In genomic region chr6:143286280-143286795, GRCh38 we compare ENCODE assay signal across 17 cellular contexts.
DNase-seq lines count a peak whose midpoint lies in the region; ATAC-seq, FAIRE-seq and TF ChIP-seq lines count a peak whose summit lies in the region.
"Had no signal": no experiment of that assay in that cellular context is flagged by ENCODE, and none has a peak within 500 bp of the region (broad histone marks: within the 10 kb centered on the region; RNA-seq: fewer than 3 reads in every experiment).

No MANE protein-coding gene starts in this region.

- no peaks in the 10 kb centered on the region for H4K20me1 ChIP-seq in endothelial cell of umbilical vein (replicated peaks; ENCODE audit: control insufficient read depth, extremely low read depth, insufficient read depth, low read length)

- FAIRE-seq in endothelial cell of umbilical vein (lab: Jason Lieb, UNC), result no peak

- no peaks in the 10 kb centered on the region for H3K27me3 Mint-ChIP-seq in mesothelial cell of epicardium (ENCODE audit: low read depth)
- H3K27me3 Mint-ChIP-seq: B cell had no signal

- H3K4me3 ChIP-seq in RWPE2 (ENCODE audit: severe bottlenecking) (no peak overlapping the region), endothelial cell of umbilical vein (replicated peaks in 1 of 3; ENCODE audit: insufficient read depth in 1 of 3, low read depth in 1 of 3, low read length in 3 of 3) (no peak overlapping the region)
- H3K4me3 ChIP-seq: breast epithelium, upper lobe of left lung had no signal

- intact Hi-C loops in endothelial cell of umbilical vein (cut with micrococcal nuclease), result no loop called here

- H3K4me1 ChIP-seq in RWPE2 (ENCODE audit: insufficient read depth, poor library complexity, severe bottlenecking), result peaks cover 23% of the 10 kb centered on the region
- peaks cover 5% of the 10 kb centered on the region for H3K4me1 ChIP-seq in endothelial cell of umbilical vein (ENCODE audit: control insufficient read depth, extremely low read depth, insufficient read depth, low read length)
- H3K4me1 ChIP-seq: breast epithelium had no signal

- ATAC-seq in RWPE2 (ENCODE audit: low read depth), result peak; percentile 92
- ATAC-seq in HG02571 (IDR thresholded peaks at IDR 0.05; ENCODE audit: unreplicated experiment), result no peak
- no peak for ATAC-seq in HG03175 (IDR thresholded peaks at IDR 0.05; ENCODE audit: unreplicated experiment)
- ATAC-seq: natural killer cell, sciatic nerve had no signal

- H3K9me1 ChIP-seq in endothelial cell of umbilical vein (replicated peaks; ENCODE audit: control insufficient read depth, extremely low read depth, insufficient read depth, low read length), result no peaks in the 10 kb centered on the region

- H3K4me2 ChIP-seq in endothelial cell of umbilical vein (ENCODE audit: insufficient read depth, low read length), result no peak overlapping the region

- H3K36me3 ChIP-seq in RWPE2 (ENCODE audit: low read depth), result peaks cover 11% of the 10 kb centered on the region
- H3K36me3 ChIP-seq in endothelial cell of umbilical vein (ENCODE audit: control insufficient read depth in 2 of 2, extremely low read depth in 1 of 2, insufficient read depth in 2 of 2, low read length in 2 of 2), result no peaks in the 10 kb centered on the region
- H3K36me3 ChIP-seq: breast epithelium, upper lobe of left lung had no signal

- no peak for TF ChIP-seq POLR2A in endothelial cell of umbilical vein (IDR thresholded peaks at IDR 0.05; ENCODE audit: low read depth, low read length)

- peaks cover 15% of the 10 kb centered on the region for H3K4me1 Mint-ChIP-seq in mesothelial cell of epicardium
- H3K4me1 Mint-ChIP-seq: B cell, natural killer cell had no signal

- DNase-seq in EH (ENCODE audit: low read depth) (peak; percentile 33), RWPE2 (ENCODE audit: low spot score) (peak; percentile 67), endothelial cell of umbilical vein (ENCODE audit: low read depth, low spot score) (peak; percentile 92), mesothelial cell of epicardium (ENCODE audit: low spot score in 2 of 2, unreplicated experiment in 2 of 2) (no peak), NCI-H526 (lab: John Stamatoyannopoulos, UW) (no peak)
- DNase-seq in activated naive CD4-positive, alpha-beta T cell treated with Interleukin-2 at 50 U/mL for 16 hours, result no peak
- DNase-seq: activated effector memory CD4-positive, alpha-beta T cell treated with Interleukin-2 at 50 U/mL for 16 hours; Karpas-422; natural killer cell; NCI-H510A; stimulated activated CD4-positive, alpha-beta T cell treated with anti-CD3 and anti-CD28 coated beads, Interleukin-4, amount 100 ng/mL, for 4 hours; upper lobe of left lung had no signal

- no peak overlapping the region for H3K9ac ChIP-seq in endothelial cell of umbilical vein (replicated peaks; ENCODE audit: extremely low read depth, insufficient read depth, low read length)

- H3K79me2 ChIP-seq in endothelial cell of umbilical vein (ENCODE audit: control insufficient read depth, insufficient read depth, low read length), result no peaks in the 10 kb centered on the region

- H3K27me3 ChIP-seq in RWPE2 (ENCODE audit: insufficient read depth, poor library complexity, severe bottlenecking) (no peaks in the 10 kb centered on the region), endothelial cell of umbilical vein (ENCODE audit: control insufficient read depth in 2 of 2, insufficient read depth in 2 of 2, low read length in 2 of 2) (no peaks in the 10 kb centered on the region)
- H3K27me3 ChIP-seq: breast epithelium, upper lobe of left lung had no signal

- H3K27ac ChIP-seq in RWPE2 (ENCODE audit: poor library complexity, severe bottlenecking) (peak overlapping the region; percentile 90), endothelial cell of umbilical vein (ENCODE audit: insufficient read depth, low read depth, low read length) (peak overlapping the region; percentile 32)
- H3K27ac ChIP-seq: upper lobe of left lung had no signal

- H3K9me3 Mint-ChIP-seq in mesothelial cell of epicardium, result no peaks in the 10 kb centered on the region
- H3K9me3 Mint-ChIP-seq: natural killer cell had no signal

- no TSS peak for BruUV-seq in endothelial cell of umbilical vein (replicated peaks; lab: Mats Ljungman, UMichigan)

- no peak overlapping the region for H3K4me3 Mint-ChIP-seq in mesothelial cell of epicardium
- H3K4me3 Mint-ChIP-seq: B cell, natural killer cell had no signal

- dilution Hi-C loops in endothelial cell of umbilical vein (cut with MboI; ENCODE audit: extremely low pct_ligation_motif_present, low sequenced_read_pairs), result no loop called here

- H3K36me3 Mint-ChIP-seq in mesothelial cell of epicardium, result peaks cover 3% of the 10 kb centered on the region
- H3K36me3 Mint-ChIP-seq: natural killer cell had no signal

- TF ChIP-seq CTCF in RWPE2 (IDR thresholded peaks at IDR 0.05; ENCODE audit: poor library complexity, severe bottlenecking), result no peak
- no peak for TF ChIP-seq CTCF in endothelial cell of umbilical vein (IDR thresholded peaks at IDR 0.05; ENCODE audit: extremely low read depth in 1 of 2, insufficient read depth in 1 of 2, low read depth in 1 of 2, low read length in 2 of 2)
- TF ChIP-seq CTCF in mesothelial cell of epicardium (IDR thresholded peaks at IDR 0.05; ENCODE audit: unreplicated experiment), result no peak

- H3K9me3 ChIP-seq in RWPE2 (ENCODE audit: severe bottlenecking) (no peaks in the 10 kb centered on the region), endothelial cell of umbilical vein (replicated peaks; ENCODE audit: control insufficient read depth, insufficient read depth, low read length) (no peaks in the 10 kb centered on the region)
- H3K9me3 ChIP-seq: breast epithelium, upper lobe of left lung had no signal

- CTCF ChIA-PET in endothelial cell of umbilical vein (lab: Charles Lee), result interaction anchor here (1.2 kb wide), 1 partner anchor 51 kb away, joined by 3 read pairs; no protein-coding TSS in a partner anchor

- peak overlapping the region; percentile 49 for H3K27ac Mint-ChIP-seq in mesothelial cell of epicardium
- H3K27ac Mint-ChIP-seq: B cell, natural killer cell had no signal

- H2AFZ ChIP-seq in endothelial cell of umbilical vein (ENCODE audit: low read depth, low read length), result peak overlapping the region; percentile 29

- POLR2A ChIA-PET in endothelial cell of umbilical vein (lab: Charles Lee), result no interaction called here

TF ChIP-seq in endothelial cell of umbilical vein, 7 proteins besides CTCF, POLR2A, EP300 and RAD21:
- TF ChIP-seq FOS (IDR thresholded peaks at IDR 0.05; ENCODE audit: borderline replicate concordance, insufficient read depth, low read length), result no peak

Comparison
In these comparisons a context has a peak if more than half of its experiments do, and no peak if none do; other contexts are left out.
1. DNase-seq: peak in EH (single experiment), RWPE2 (single experiment) and endothelial cell of umbilical vein (single experiment); none in mesothelial cell of epicardium (0 of 2), activated naive CD4-positive, alpha-beta T cell treated with Interleukin-2 at 50 U/mL for 16 hours (single experiment) and NCI-H526 (0 of 2).